In genomic region chr11:45339754-45340519, GRCh38 we compare ENCODE assay signal across 1 cellular context.
TF ChIP-seq lines count a peak whose summit lies in the region.

No MANE protein-coding gene starts in this region.

TF ChIP-seq in HEK293, 187 proteins besides CTCF, POLR2A, EP300 and RAD21 (continued from another document):
- TF ChIP-seq SP7 (tag by site-specific recombination; IDR thresholded peaks at IDR 0.05) (peak; percentile 41; the same call in 1 of the 2 replicates), ZNF274 (IDR thresholded peaks at IDR 0.05; ENCODE audit: low read length) (no peak), ZNF274 (tag by site-specific recombination; IDR thresholded peaks at IDR 0.05; ENCODE audit: borderline replicate concordance) (no peak), ZNF837 (tag by site-specific recombination; IDR thresholded peaks at IDR 0.05) (no peak), ZNF394 (tag by site-specific recombination; IDR thresholded peaks at IDR 0.05; ENCODE audit: borderline replicate concordance) (no peak), FEZF1 (tag by site-specific recombination; IDR thresholded peaks at IDR 0.05) (no peak), ZNF155 (tag by site-specific recombination; IDR thresholded peaks at IDR 0.05) (no peak), PRDM4 (tag by site-specific recombination; IDR thresholded peaks at IDR 0.05) (no peak), ZNF677 (tag by site-specific recombination; IDR thresholded peaks at IDR 0.05) (no peak), ZNF426 (tag by site-specific recombination; IDR thresholded peaks at IDR 0.05) (no peak), ZEB2 (tag by site-specific recombination; IDR thresholded peaks at IDR 0.05) (no peak), ZNF292 (tag by site-specific recombination; IDR thresholded peaks at IDR 0.05; ENCODE audit: borderline replicate concordance, low read depth) (no peak), GLIS2 (tag by site-specific recombination; IDR thresholded peaks at IDR 0.05) (peak; percentile 58), KLF1 (tag by site-specific recombination; IDR thresholded peaks at IDR 0.05) (peak; percentile 46; the same call in 1 of the 2 replicates)
